In the genomic region with DNA sequence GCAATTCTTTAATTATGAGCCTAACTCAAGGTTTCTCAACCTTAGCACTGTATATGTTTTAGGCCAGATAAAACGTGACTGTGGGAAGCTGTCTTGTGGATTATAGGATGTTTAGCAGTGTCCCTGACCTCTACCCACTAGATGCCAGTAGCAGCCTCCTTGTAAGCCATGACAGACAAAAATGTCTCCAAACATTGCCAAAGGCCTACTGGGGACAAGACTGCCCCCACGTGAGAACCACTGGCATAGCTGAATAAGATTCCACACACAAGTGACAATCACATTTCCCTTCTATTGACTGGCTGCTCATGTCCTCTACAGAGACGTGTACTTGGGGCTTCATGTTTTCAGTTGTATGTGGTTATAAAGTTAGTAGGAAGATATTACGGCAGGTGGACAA, we compare ENCODE assay signal across 17 cellular contexts. TPM values are rescaled to one million over a fixed set of nuclear protein-coding genes. Genes with fewer than 3 reads are reported as not detected.
A peak's percentile ranks its signal among the peaks of the same experiment; 100 is the strongest.
DNase-seq lines count a peak whose midpoint lies in the region; TF ChIP-seq lines count a peak whose summit lies in the region.
"Had no signal": no experiment of that assay in that cellular context is flagged by ENCODE, and none has a peak within 500 bp of the region (broad histone marks: within the 10 kb centered on the region; RNA-seq: fewer than 3 reads in every experiment).

No MANE protein-coding gene starts in this region.

- no peak overlapping the region for H3K27ac ChIP-seq in WERI-Rb-1
- H3K27ac ChIP-seq: thyroid gland had no signal

- H3K36me3 ChIP-seq in Loucy (ENCODE audit: insufficient read depth, low read length) = no peaks in the 10 kb centered on the region
- H3K36me3 ChIP-seq in WERI-Rb-1 = peaks cover 5% of the 10 kb centered on the region; the same call in 1 of the 2 replicates
- H3K36me3 ChIP-seq: thyroid gland had no signal

- H3K9ac ChIP-seq in Loucy (ENCODE audit: low read depth, low read length, poor library complexity, severe bottlenecking) = no peak overlapping the region

- H3K4me3 Mint-ChIP-seq in nephron progenitor cell = no peak overlapping the region
- H3K4me3 Mint-ChIP-seq in activated CD4-positive, alpha-beta memory T cell treated with anti-CD3 and anti-CD28 coated beads, Interleukin-2, amount 10 ng/mL, durations not matched to agents 7 days and 5 days = no peak overlapping the region
- H3K4me3 Mint-ChIP-seq in activated T-helper 2 cell treated with anti-CD3 and anti-CD28 coated beads, Interferon-gamma antibody, Interleukin-2, Interleukin-4, amounts not matched to agents 10 μg/mL and 5 μg/mL and 100 μg/mL, durations not matched to agents 14 hours and 24 hours and 36 hours (ENCODE audit: low read depth) = no peak overlapping the region
- H3K4me3 Mint-ChIP-seq: activated T-helper 1 cell treated with anti-CD3 and anti-CD28 coated beads, Interleukin-12 subunit alpha, Interleukin-12 subunit beta, Interleukin-2, Interleukin-4 antibody, amounts not matched to agents 30 ng/mL and 10 ng/mL and 1 ng/mL, durations not matched to agents 14 hours and 24 hours and 36 hours; naive thymus-derived CD4-positive, alpha-beta T cell; T-helper 17 cell had no signal

- H3K36me3 Mint-ChIP-seq in nephron progenitor cell (ENCODE audit: low read depth) = peaks cover 74% of the 10 kb centered on the region
- no peaks in the 10 kb centered on the region for H3K36me3 Mint-ChIP-seq in activated CD4-positive, alpha-beta memory T cell treated with anti-CD3 and anti-CD28 coated beads, Interleukin-2, amount 10 ng/mL, durations not matched to agents 7 days and 5 days (ENCODE audit: low read depth)
- H3K36me3 Mint-ChIP-seq in activated T-helper 2 cell treated with anti-CD3 and anti-CD28 coated beads, Interferon-gamma antibody, Interleukin-2, Interleukin-4, amounts not matched to agents 10 μg/mL and 5 μg/mL and 100 μg/mL, durations not matched to agents 14 hours and 24 hours and 36 hours (ENCODE audit: low read depth) = no peaks in the 10 kb centered on the region
- H3K36me3 Mint-ChIP-seq: naive thymus-derived CD4-positive, alpha-beta T cell had no signal

- H3K27me3 ChIP-seq in Loucy (ENCODE audit: insufficient read depth, low read length, poor library complexity, severe bottlenecking) (no peaks in the 10 kb centered on the region), WERI-Rb-1 (ENCODE audit: insufficient read depth, low read depth, severe bottlenecking) (no peaks in the 10 kb centered on the region)
- H3K27me3 ChIP-seq: thyroid gland had no signal

- no peaks in the 10 kb centered on the region for H3K79me2 ChIP-seq in Loucy (ENCODE audit: insufficient read depth, low read length)

- no peaks in the 10 kb centered on the region for H3K9me2 ChIP-seq in Loucy (replicated peaks; ENCODE audit: low read depth, low read length)

- POLR2A ChIA-PET in activated CD4-positive, alpha-beta memory T cell treated with anti-CD3 and anti-CD28 coated beads, Interleukin-2, amount 10 ng/mL, durations not matched to agents 7 days and 5 days (lab: Charles Lee) = no interaction called here

- H3F3A ChIP-seq in Loucy (ENCODE audit: low read depth) = no peaks in the 10 kb centered on the region

- H3K9me3 ChIP-seq in Loucy (ENCODE audit: insufficient read depth, low read depth, low read length) (no peaks in the 10 kb centered on the region), WERI-Rb-1 (ENCODE audit: severe bottlenecking) (no peaks in the 10 kb centered on the region)
- H3K9me3 ChIP-seq: thyroid gland had no signal

- H3K4me2 ChIP-seq in Loucy (ENCODE audit: low read depth, low read length, poor library complexity, severe bottlenecking) = no peak overlapping the region

- no peak overlapping the region for H2AFZ ChIP-seq in Loucy (ENCODE audit: low read length)

- no peaks in the 10 kb centered on the region for H4K20me1 ChIP-seq in Loucy (ENCODE audit: insufficient read depth, low read length, poor library complexity, severe bottlenecking)

- TF ChIP-seq CTCF in GM12873 (IDR thresholded peaks at IDR 0.05; ENCODE audit: insufficient read depth, low read depth, low read length, missing control alignments) (peak; percentile 30), Loucy (conservative IDR thresholded peaks at IDR 0.05; ENCODE audit: low read length) (peak; percentile 63), WERI-Rb-1 (IDR thresholded peaks at IDR 0.05; ENCODE audit: low read depth, low read length) (0 out of 2 replicates have a peak, but pooled peaks have one; percentile 20), nephron progenitor cell (IDR thresholded peaks at IDR 0.05) (peak; percentile 8)

- intact Hi-C loops in activated T-helper 2 cell treated with anti-CD3 and anti-CD28 coated beads, Interferon-gamma antibody, Interleukin-2, Interleukin-4, amounts not matched to agents 10 μg/mL and 5 μg/mL and 100 μg/mL, durations not matched to agents 14 hours and 24 hours and 36 hours (cut with micrococcal nuclease) = no loop called here

- H3K27ac Mint-ChIP-seq in nephron progenitor cell = no peak overlapping the region
- no peak overlapping the region for H3K27ac Mint-ChIP-seq in activated CD4-positive, alpha-beta memory T cell treated with anti-CD3 and anti-CD28 coated beads, Interleukin-2, amount 10 ng/mL, durations not matched to agents 7 days and 5 days
- H3K27ac Mint-ChIP-seq in activated T-helper 2 cell treated with anti-CD3 and anti-CD28 coated beads, Interferon-gamma antibody, Interleukin-2, Interleukin-4, amounts not matched to agents 10 μg/mL and 5 μg/mL and 100 μg/mL, durations not matched to agents 14 hours and 24 hours and 36 hours = no peak overlapping the region
- H3K27ac Mint-ChIP-seq: activated T-helper 1 cell treated with anti-CD3 and anti-CD28 coated beads, Interleukin-12 subunit alpha, Interleukin-12 subunit beta, Interleukin-2, Interleukin-4 antibody, amounts not matched to agents 30 ng/mL and 10 ng/mL and 1 ng/mL, durations not matched to agents 14 hours and 24 hours and 36 hours; naive thymus-derived CD4-positive, alpha-beta T cell; T-helper 17 cell had no signal

- CTCF ChIA-PET in activated CD4-positive, alpha-beta memory T cell treated with anti-CD3 and anti-CD28 coated beads, Interleukin-2, amount 10 ng/mL, durations not matched to agents 7 days and 5 days (lab: Charles Lee) = interaction anchor here (0.5 to 1.4 kb wide), 3 partner anchors 9 to 224 kb away, joined by 3 to 6 read pairs (median 3); no protein-coding TSS in a partner anchor

- no peaks in the 10 kb centered on the region for H3K4me1 ChIP-seq in Loucy (ENCODE audit: insufficient read depth, low read length, poor library complexity, severe bottlenecking)

- no peak overlapping the region for H3K4me3 ChIP-seq in Loucy (ENCODE audit: low read length, poor library complexity, severe bottlenecking)
- H3K4me3 ChIP-seq in WERI-Rb-1 (ENCODE audit: low read depth, low read length) = no peak overlapping the region
- H3K4me3 ChIP-seq: thyroid gland had no signal

- peaks cover 50% of the 10 kb centered on the region for H3K4me1 Mint-ChIP-seq in nephron progenitor cell
- H3K4me1 Mint-ChIP-seq in activated CD4-positive, alpha-beta memory T cell treated with anti-CD3 and anti-CD28 coated beads, Interleukin-2, amount 10 ng/mL, durations not matched to agents 7 days and 5 days = no peaks in the 10 kb centered on the region
- no peaks in the 10 kb centered on the region for H3K4me1 Mint-ChIP-seq in activated T-helper 2 cell treated with anti-CD3 and anti-CD28 coated beads, Interferon-gamma antibody, Interleukin-2, Interleukin-4, amounts not matched to agents 10 μg/mL and 5 μg/mL and 100 μg/mL, durations not matched to agents 14 hours and 24 hours and 36 hours (ENCODE audit: low read depth)
- H3K4me1 Mint-ChIP-seq: naive thymus-derived CD4-positive, alpha-beta T cell; T-helper 17 cell had no signal

- no peaks in the 10 kb centered on the region for H3K9me3 Mint-ChIP-seq in nephron progenitor cell
- H3K9me3 Mint-ChIP-seq in activated CD4-positive, alpha-beta memory T cell treated with anti-CD3 and anti-CD28 coated beads, Interleukin-2, amount 10 ng/mL, durations not matched to agents 7 days and 5 days = no peaks in the 10 kb centered on the region
- H3K9me3 Mint-ChIP-seq in activated T-helper 2 cell treated with anti-CD3 and anti-CD28 coated beads, Interferon-gamma antibody, Interleukin-2, Interleukin-4, amounts not matched to agents 10 μg/mL and 5 μg/mL and 100 μg/mL, durations not matched to agents 14 hours and 24 hours and 36 hours = no peaks in the 10 kb centered on the region
- H3K9me3 Mint-ChIP-seq: activated T-helper 1 cell treated with anti-CD3 and anti-CD28 coated beads, Interleukin-12 subunit alpha, Interleukin-12 subunit beta, Interleukin-2, Interleukin-4 antibody, amounts not matched to agents 30 ng/mL and 10 ng/mL and 1 ng/mL, durations not matched to agents 14 hours and 24 hours and 36 hours had no signal

- no peaks in the 10 kb centered on the region for H3K27me3 Mint-ChIP-seq in nephron progenitor cell (ENCODE audit: low read depth, poor library complexity)
- H3K27me3 Mint-ChIP-seq in activated CD4-positive, alpha-beta memory T cell treated with anti-CD3 and anti-CD28 coated beads, Interleukin-2, amount 10 ng/mL, durations not matched to agents 7 days and 5 days = peaks cover 1% of the 10 kb centered on the region
- no peaks in the 10 kb centered on the region for H3K27me3 Mint-ChIP-seq in activated T-helper 2 cell treated with anti-CD3 and anti-CD28 coated beads, Interferon-gamma antibody, Interleukin-2, Interleukin-4, amounts not matched to agents 10 μg/mL and 5 μg/mL and 100 μg/mL, durations not matched to agents 14 hours and 24 hours and 36 hours (ENCODE audit: low read depth)

- DNase-seq in WERI-Rb-1 (no peak), nephron progenitor cell (no peak)
- DNase-seq in activated CD4-positive, alpha-beta memory T cell treated with anti-CD3 and anti-CD28 coated beads, Interleukin-2, amount 10 ng/mL, durations not matched to agents 7 days and 5 days = no peak
- DNase-seq in activated T-helper 2 cell treated with anti-CD3 and anti-CD28 coated beads, Interferon-gamma antibody, Interleukin-2, Interleukin-4, amounts not matched to agents 10 μg/mL and 5 μg/mL and 100 μg/mL, durations not matched to agents 14 hours and 24 hours and 36 hours (ENCODE audit: low spot score) = no peak
- DNase-seq in activated CD4-positive, alpha-beta T cell treated with anti-CD3 and anti-CD28 coated beads, Interleukin-2, amount 50 U/mL, for 48 hours = no peak
- DNase-seq: aorta; cortex of kidney; DMS79 treated with DMSO at 0.1 percent for 48 hours; naive thymus-derived CD4-positive, alpha-beta T cell; NCI-H1092 treated with DMSO at 0.1 percent for 48 hours; NCI-H510A treated with DMSO at 0.1 percent for 48 hours; stimulated activated CD4-positive, alpha-beta T cell treated with anti-CD3 and anti-CD28 coated beads, Interleukin-2, amount 100 ng/mL, for 24 hours; T-helper 17 cell; thyroid gland had no signal

RNA-seq across cellular contexts. Expression of a gene that starts 55.4 kb away (rescaled TPM):
- 1 to 10 TPM; 3.2 to 4.4 TPM for total RNA-seq in activated CD4-positive, alpha-beta memory T cell treated with anti-CD3 and anti-CD28 coated beads, Interleukin-2, amount 10 ng/mL, durations not matched to agents 7 days and 5 days
- 7.9 and 11.5 TPM in 2 replicates for total RNA-seq in activated T-helper 2 cell treated with anti-CD3 and anti-CD28 coated beads, Interferon-gamma antibody, Interleukin-2, Interleukin-4, amounts not matched to agents 10 μg/mL and 5 μg/mL and 100 μg/mL, durations not matched to agents 14 hours and 24 hours and 36 hours

Comparison
In these comparisons a context has a peak if more than half of its experiments do, and no peak if none do; other contexts are left out.
1. CTCF ChIP-seq: peak in every context shown above with its lines; median percentile 63 in Loucy; 30 in GM12873; 20 in WERI-Rb-1; 8 in nephron progenitor cell.